In the genomic region with DNA sequence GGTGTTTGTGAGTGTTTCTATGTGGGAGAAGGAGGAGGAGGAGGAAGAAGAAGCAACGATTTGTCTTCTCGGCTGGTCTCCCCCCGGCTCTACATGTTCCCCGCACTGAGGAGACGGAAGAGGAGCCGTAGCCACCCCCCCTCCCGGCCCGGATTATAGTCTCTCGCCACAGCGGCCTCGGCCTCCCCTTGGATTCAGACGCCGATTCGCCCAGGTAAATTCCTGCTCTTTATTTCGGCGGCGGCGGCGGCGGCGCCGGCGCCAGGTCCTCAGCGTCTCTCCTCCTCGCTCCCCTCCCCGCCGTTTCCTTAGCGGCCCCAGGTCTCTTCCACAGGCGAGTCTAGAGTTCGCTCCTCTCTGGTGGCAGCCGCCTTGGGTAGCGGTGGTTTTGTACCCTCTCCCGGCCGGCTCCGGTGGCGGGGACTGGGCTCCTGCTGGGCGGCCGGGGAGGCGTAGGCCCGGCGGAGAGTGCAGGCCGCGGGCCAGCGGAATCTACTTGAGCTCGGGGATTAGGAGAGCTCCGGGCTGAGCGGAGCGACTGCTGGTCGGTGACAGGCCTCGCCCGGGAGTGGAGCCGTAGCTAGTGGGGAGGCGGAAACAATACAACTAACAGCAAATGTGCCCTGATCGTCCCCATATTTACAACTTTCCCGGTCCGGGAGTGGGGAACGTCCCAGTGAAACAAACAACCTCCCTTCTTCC, we compare ENCODE assay signal across 8 cellular contexts. TPM values are rescaled to one million over a fixed set of nuclear protein-coding genes. Genes with fewer than 3 reads are reported as not detected.
DNase-seq lines count a peak whose midpoint lies in the region; ATAC-seq and TF ChIP-seq lines count a peak whose summit lies in the region.

No MANE protein-coding gene starts in this region.

- H3K4me3 Mint-ChIP-seq in CD8-positive, alpha-beta T cell = peak overlapping the region; percentile 94
- H3K4me3 Mint-ChIP-seq in activated naive CD8-positive, alpha-beta T cell = peak overlapping the region; percentile 92

- peak overlapping the region; percentile 96 for H3K27ac Mint-ChIP-seq in CD8-positive, alpha-beta T cell
- peak overlapping the region; percentile 96 for H3K27ac Mint-ChIP-seq in activated naive CD8-positive, alpha-beta T cell

- peak overlapping the region; percentile 96 for H3K4me2 ChIP-seq in parathyroid adenoma (ENCODE audit: low read length)

- no peaks in the 10 kb centered on the region for H3K9me3 Mint-ChIP-seq in CD8-positive, alpha-beta T cell
- H3K9me3 Mint-ChIP-seq in activated naive CD8-positive, alpha-beta T cell (ENCODE audit: low read depth) = no peaks in the 10 kb centered on the region

- peak; percentile 31 to 78 (median 56) for DNase-seq in CD8-positive, alpha-beta T cell
- DNase-seq in SHP77 (lab: John Stamatoyannopoulos, UW) = peak; percentile 72 to 75
- DNase-seq in cardiac muscle cell (ENCODE audit: low read depth in 1 of 2, low spot score in 1 of 2) = peak; percentile 74 to 77
- DNase-seq in transverse colon = peak; percentile 66

- peak; percentile 24 for ATAC-seq in CD8-positive, alpha-beta T cell
- peak; percentile 11 for ATAC-seq in GM21576 (IDR thresholded peaks at IDR 0.05; ENCODE audit: unreplicated experiment)

- H3K79me2 ChIP-seq in parathyroid adenoma = peaks cover 15% of the 10 kb centered on the region

- peak overlapping the region; percentile 94 for H3K4me3 ChIP-seq in CD8-positive, alpha-beta T cell (ENCODE audit: low read depth, low read length)
- H3K4me3 ChIP-seq in cardiac muscle cell (peak overlapping the region; percentile 89), parathyroid adenoma (ENCODE audit: low read depth, low read length) (peak overlapping the region; percentile 94), transverse colon (peak overlapping the region; percentile 66 to 90 (median 84))

- H3K9ac ChIP-seq in parathyroid adenoma = peak overlapping the region; percentile 87

- H3K4me1 ChIP-seq in CD8-positive, alpha-beta T cell (ENCODE audit: insufficient read depth, low read length) = peaks cover 50% of the 10 kb centered on the region
- H3K4me1 ChIP-seq in cardiac muscle cell (ENCODE audit: low read depth) = peaks cover 36% of the 10 kb centered on the region
- peaks cover 10% of the 10 kb centered on the region for H3K4me1 ChIP-seq in parathyroid adenoma
- H3K4me1 ChIP-seq in transverse colon = peaks cover 25 to 60% (median 46%) of the 10 kb centered on the region in 4 donors

- peak; percentile 35 for TF ChIP-seq POLR2A in transverse colon (IDR thresholded peaks at IDR 0.05)

- peak overlapping the region; percentile 92 for H3K27ac ChIP-seq in CD8-positive, alpha-beta T cell (ENCODE audit: low read depth, low read length)
- H3K27ac ChIP-seq in KOPT-K1 (ENCODE audit: low read depth, low read length, poor library complexity, severe bottlenecking) = peak overlapping the region; percentile 97
- peak overlapping the region; percentile 99 for H3K27ac ChIP-seq in cardiac muscle cell
- H3K27ac ChIP-seq in parathyroid adenoma = peak overlapping the region; percentile 96
- peak overlapping the region; percentile 97 to 99 (median 98) for H3K27ac ChIP-seq in transverse colon

- H3K36me3 Mint-ChIP-seq in CD8-positive, alpha-beta T cell = peaks cover 26% of the 10 kb centered on the region
- no peaks in the 10 kb centered on the region for H3K36me3 Mint-ChIP-seq in activated naive CD8-positive, alpha-beta T cell

- POLR2A ChIA-PET in CD8-positive, alpha-beta T cell (lab: Charles Lee) = interaction anchor here (0.6 to 3.9 kb wide), 11 partner anchors 9 to 1962 kb away, joined by 3 to 24 read pairs (median 4); a partner anchor contains a TSS

- 0% methylated on average over 5 to 54 of the region's 57 CpGs for WGBS in transverse colon (ENCODE audit: low coverage in 1 of 2), 2 donors

- no peaks in the 10 kb centered on the region for H3K9me3 ChIP-seq in CD8-positive, alpha-beta T cell (ENCODE audit: low read length)
- no peaks in the 10 kb centered on the region for H3K9me3 ChIP-seq in KOPT-K1 (ENCODE audit: insufficient read depth, low read length, poor library complexity, severe bottlenecking)
- H3K9me3 ChIP-seq in cardiac muscle cell (ENCODE audit: low read depth) = no peaks in the 10 kb centered on the region
- no peaks in the 10 kb centered on the region for H3K9me3 ChIP-seq in parathyroid adenoma (ENCODE audit: control insufficient read depth, low read length)
- no peaks in the 10 kb centered on the region for H3K9me3 ChIP-seq in transverse colon

- intact Hi-C loops in CD8-positive, alpha-beta T cell (cut with DNase I, micrococcal nuclease) = loop anchor here (2.0 to 10.0 kb wide), 10 partner anchors 65 to 1960 kb away; a partner anchor contains a TSS
- intact Hi-C loops in transverse colon (cut with DNase I; ENCODE audit: low total_unique reads) = no loop called here

- in situ Hi-C loops in transverse colon (cut with MboI; ENCODE audit: low pct_ligation_motif_present in 1 of 4, low pct_unique_long_range_greater_than_20kb in 1 of 4, low sequenced_read_pairs in 3 of 4) = loop anchor here in 1 of 4 donors (10.0 kb wide), 1 partner anchor 132 kb away; no protein-coding TSS in a partner anchor

- CTCF ChIA-PET in CD8-positive, alpha-beta T cell (lab: Charles Lee) = interaction anchor here (0.7 to 2.6 kb wide), 5 partner anchors 61 to 147 kb away, joined by 3 to 10 read pairs (median 4); no protein-coding TSS in a partner anchor

- no peak for TF ChIP-seq CTCF in CD8-positive, alpha-beta T cell (IDR thresholded peaks at IDR 0.05)
- TF ChIP-seq CTCF in cardiac muscle cell (IDR thresholded peaks at IDR 0.05; ENCODE audit: low read depth, low read length) (no peak), parathyroid adenoma (IDR thresholded peaks at IDR 0.05) (no peak), transverse colon (IDR thresholded peaks at IDR 0.05) (peak in 2 of 5 experiments; percentile 17 to 39)

- peak overlapping the region; percentile 91 for H2AFZ ChIP-seq in parathyroid adenoma

- no peaks in the 10 kb centered on the region for H3K27me3 Mint-ChIP-seq in CD8-positive, alpha-beta T cell (ENCODE audit: low read depth)
- H3K27me3 Mint-ChIP-seq in activated naive CD8-positive, alpha-beta T cell = no peaks in the 10 kb centered on the region

- no peaks in the 10 kb centered on the region for H3K36me3 ChIP-seq in CD8-positive, alpha-beta T cell (ENCODE audit: insufficient read depth, low read length)
- H3K36me3 ChIP-seq in KOPT-K1 (ENCODE audit: insufficient read depth, low read length) (peaks cover 6% of the 10 kb centered on the region), cardiac muscle cell (no peaks in the 10 kb centered on the region), parathyroid adenoma (ENCODE audit: control insufficient read depth, insufficient read depth, low read length) (no peaks in the 10 kb centered on the region), transverse colon (no peaks in the 10 kb centered on the region)

- TF ChIP-seq EP300 in transverse colon (IDR thresholded peaks at IDR 0.05; ENCODE audit: low read depth) = no peak

- H3K27me3 ChIP-seq in CD8-positive, alpha-beta T cell (ENCODE audit: insufficient read depth, low read length) = no peaks in the 10 kb centered on the region
- H3K27me3 ChIP-seq in cardiac muscle cell = no peaks in the 10 kb centered on the region
- H3K27me3 ChIP-seq in parathyroid adenoma (ENCODE audit: control insufficient read depth, insufficient read depth, low read length) = no peaks in the 10 kb centered on the region
- no peaks in the 10 kb centered on the region for H3K27me3 ChIP-seq in transverse colon

- H3K4me1 Mint-ChIP-seq in CD8-positive, alpha-beta T cell (ENCODE audit: low read depth) = peaks cover 61% of the 10 kb centered on the region
- peaks cover 60% of the 10 kb centered on the region for H3K4me1 Mint-ChIP-seq in activated naive CD8-positive, alpha-beta T cell (ENCODE audit: low read depth)

RNA-seq across cellular contexts. Expression of a gene that starts 0.5 kb away (rescaled TPM):
- 100 to 1,000 TPM; 119 to 127 TPM for total RNA-seq in CD8-positive, alpha-beta T cell
- total RNA-seq in cardiac muscle cell (15.9 and 43.9 TPM in 2 replicates), transverse colon (10 to 100 TPM; 26.7 to 73.8 (median 64.4) TPM)
- polyA plus RNA-seq in cardiac muscle cell = 19.1 and 32.2 TPM in 2 replicates

Comparison
In these comparisons a context has a peak if more than half of its experiments do, and no peak if none do; other contexts are left out.
1. Peak in every context shown above with its lines: DNase-seq, ATAC-seq, H3K4me3 ChIP-seq and H3K27ac ChIP-seq.